1 cellular context compared by ENCODE assay signal in the genomic region with DNA sequence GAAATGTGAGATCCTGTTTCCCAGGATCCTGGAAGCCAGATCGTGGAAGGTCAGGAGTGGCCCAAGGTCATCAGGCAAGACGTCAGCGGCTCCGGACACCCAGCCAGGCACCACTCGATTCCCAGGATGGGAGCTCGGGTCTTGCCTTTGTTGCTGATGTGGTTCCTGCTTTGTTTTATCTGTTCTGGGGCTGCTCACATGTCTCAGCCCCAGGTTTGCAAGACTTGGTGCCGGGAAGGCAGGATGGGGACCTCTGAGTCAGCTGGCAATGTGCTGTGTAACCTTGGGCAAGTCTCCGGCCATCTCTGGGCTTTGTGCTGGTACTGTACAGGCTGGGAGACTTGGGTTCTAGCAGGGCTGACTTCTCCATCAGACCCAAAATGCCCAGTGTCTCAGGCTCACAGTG.
TF ChIP-seq lines count a peak whose summit lies in the region.

No MANE protein-coding gene starts in this region.

TF ChIP-seq in HepG2, 621 proteins besides CTCF, POLR2A, EP300 and RAD21:
- peak; percentile 17; the same call in 1 of the 2 replicates for TF ChIP-seq ESRRA (CRISPR knock-in tag; IDR thresholded peaks at IDR 0.05; ENCODE audit: low read depth)
- peak; percentile 99 for TF ChIP-seq ZNF768 (CRISPR knock-in tag; IDR thresholded peaks at IDR 0.05)
- TF ChIP-seq ZNF530 (CRISPR knock-in tag; IDR thresholded peaks at IDR 0.05; ENCODE audit: low read depth) = no peak
- peak; percentile 16 for TF ChIP-seq TEAD3 (CRISPR knock-in tag; optimal IDR thresholded peaks at IDR 0.05; ENCODE audit: borderline replicate concordance)
- no peak for TF ChIP-seq ZBTB42 (CRISPR knock-in tag; IDR thresholded peaks at IDR 0.05)
- peak; percentile 87 for TF ChIP-seq ZMYM3 (CRISPR knock-in tag; IDR thresholded peaks at IDR 0.05)
